In genomic region chr2:149586898-149587219, GRCh38 we compare ENCODE assay signal across 1 cellular context.
TF ChIP-seq lines count a peak whose summit lies in the region.

No MANE protein-coding gene starts in this region.

TF ChIP-seq in IMR-90, 13 proteins besides CTCF, POLR2A, EP300 and RAD21 (continued from another document):
- TF ChIP-seq ELK1 (IDR thresholded peaks at IDR 0.05; ENCODE audit: borderline replicate concordance, low read depth, low read length): no peak
- TF ChIP-seq CEBPB (IDR thresholded peaks at IDR 0.05; ENCODE audit: low read depth, low read length): no peak
- no peak for TF ChIP-seq MXI1 (IDR thresholded peaks at IDR 0.05; ENCODE audit: borderline replicate concordance, low read depth, low read length)
- TF ChIP-seq FOS (IDR thresholded peaks at IDR 0.05; ENCODE audit: low read depth, low read length): no peak
